18 cellular contexts compared by ENCODE assay signal in genomic region chr19:10550336-10550735, GRCh38. TPM values are rescaled to one million over a fixed set of nuclear protein-coding genes. Genes with fewer than 3 reads are reported as not detected.
DNase-seq lines count a peak whose midpoint lies in the region; ATAC-seq, FAIRE-seq and TF ChIP-seq lines count a peak whose summit lies in the region.
"Had no signal": no experiment of that assay in that cellular context is flagged by ENCODE, and none has a peak within 500 bp of the region (broad histone marks: within the 10 kb centered on the region; RNA-seq: fewer than 3 reads in every experiment).

No MANE protein-coding gene starts in this region.

- H3K27me3 ChIP-seq in BLaER1, result no peaks in the 10 kb centered on the region
- no peaks in the 10 kb centered on the region for H3K27me3 ChIP-seq in CD8-positive, alpha-beta memory T cell (ENCODE audit: insufficient read depth, low read length, poor library complexity, severe bottlenecking)

- peaks cover 58% of the 10 kb centered on the region for H3K4me1 ChIP-seq in BLaER1
- H3K4me1 ChIP-seq in CD8-positive, alpha-beta memory T cell (ENCODE audit: insufficient read depth, low read length), result peaks cover 46% of the 10 kb centered on the region

- no peaks in the 10 kb centered on the region for H3K9me3 ChIP-seq in BLaER1
- H3K9me3 ChIP-seq in CD8-positive, alpha-beta memory T cell (ENCODE audit: low read length), result no peaks in the 10 kb centered on the region

- H3K4me3 ChIP-seq in BLaER1, result no peak overlapping the region
- no peak overlapping the region for H3K4me3 ChIP-seq in CD8-positive, alpha-beta memory T cell (ENCODE audit: low read length)

- H3K36me3 Mint-ChIP-seq in CD8-positive, alpha-beta memory T cell, result peaks cover 0 to 70% (median 4%) of the 10 kb centered on the region in 3 donors
- H3K36me3 Mint-ChIP-seq in activated T-helper 17 cell treated with anti-CD3 and anti-CD28 coated beads, Interleukin-2, amount 50 U/mL, for 72 hours (ENCODE audit: low read depth), result peaks cover 80% of the 10 kb centered on the region

- H3K27ac ChIP-seq in BLaER1, result 0 out of 2 replicates have a peak overlapping the region, but pooled peaks have one; percentile 2
- H3K27ac ChIP-seq in CD8-positive, alpha-beta memory T cell (ENCODE audit: low read depth, low read length), result no peak overlapping the region
- H3K27ac ChIP-seq in RWPE1, result peak overlapping the region; percentile 27

- no peaks in the 10 kb centered on the region for H3K9me3 Mint-ChIP-seq in CD8-positive, alpha-beta memory T cell
- no peaks in the 10 kb centered on the region for H3K9me3 Mint-ChIP-seq in activated T-helper 17 cell treated with anti-CD3 and anti-CD28 coated beads, Interleukin-2, amount 50 U/mL, for 72 hours
- H3K9me3 Mint-ChIP-seq: CD4-positive, alpha-beta memory T cell; HFFc6 had no signal

- H3K4me2 ChIP-seq in BLaER1, result no peak overlapping the region

- no peak overlapping the region for H3K9ac ChIP-seq in BLaER1

- H3K36me3 ChIP-seq in BLaER1, result peaks cover 92% of the 10 kb centered on the region
- peaks cover 44% of the 10 kb centered on the region for H3K36me3 ChIP-seq in CD8-positive, alpha-beta memory T cell (ENCODE audit: insufficient read depth, low read length)

- TF ChIP-seq CTCF in RWPE1 (conservative IDR thresholded peaks at IDR 0.05; ENCODE audit: low read depth), result no peak

- no peak for DNase-seq in CD8-positive, alpha-beta memory T cell
- DNase-seq in RWPE1 (ENCODE audit: low spot score) (no peak), hepatic stellate cell (ENCODE audit: low spot score) (peak; percentile 1), RCC 7860 (ENCODE audit: low spot score) (no peak), NCI-H2227 treated with DMSO at 0.1 percent for 48 hours (lab: John Stamatoyannopoulos, UW) (no peak)
- DNase-seq: CD4-positive, alpha-beta memory T cell; DMS79; GOT3; HFFc6; NCI-H1930; NCI-H2171; NCI-H446 treated with DMSO at 0.1 percent for 48 hours; OCI-M1; RPMI8226 had no signal

- peak overlapping the region in 6 of 8 donors; percentile 29 to 79 (median 58) for H3K27ac Mint-ChIP-seq in CD8-positive, alpha-beta memory T cell
- H3K27ac Mint-ChIP-seq in activated T-helper 17 cell treated with anti-CD3 and anti-CD28 coated beads, Interleukin-2, amount 50 U/mL, for 72 hours, result no peak overlapping the region
- H3K27ac Mint-ChIP-seq: HFFc6 had no signal

- peaks cover 28% of the 10 kb centered on the region; the same call in 1 of the 2 replicates for H4K20me1 ChIP-seq in BLaER1

- POLR2A ChIA-PET in CD8-positive, alpha-beta memory T cell (lab: Charles Lee), result interaction anchor here (4.0 kb wide), 1 partner anchor 18 kb away, joined by 23 read pairs; the partner anchor contains the start of gene CDKN2D
- POLR2A ChIA-PET in RWPE1 (lab: Yijun Ruan, JAX; ENCODE audit: low non-redundant PET), result no interaction called here

- no peak for ATAC-seq in HG03135 (IDR thresholded peaks at IDR 0.05; ENCODE audit: unreplicated experiment)
- no peak for ATAC-seq in activated T-helper 17 cell treated with anti-CD3 and anti-CD28 coated beads, Interleukin-2, amount 50 U/mL, for 72 hours (replicated peaks)

- H3K4me1 Mint-ChIP-seq in CD8-positive, alpha-beta memory T cell, result peaks cover 34 to 59% (median 46%) of the 10 kb centered on the region in 3 donors
- H3K4me1 Mint-ChIP-seq in activated T-helper 17 cell treated with anti-CD3 and anti-CD28 coated beads, Interleukin-2, amount 50 U/mL, for 72 hours, result peaks cover 7% of the 10 kb centered on the region

- H3K27me3 Mint-ChIP-seq in CD8-positive, alpha-beta memory T cell, result no peaks in the 10 kb centered on the region
- H3K27me3 Mint-ChIP-seq in activated T-helper 17 cell treated with anti-CD3 and anti-CD28 coated beads, Interleukin-2, amount 50 U/mL, for 72 hours, result no peaks in the 10 kb centered on the region
- H3K27me3 Mint-ChIP-seq: CD4-positive, alpha-beta memory T cell had no signal

- H3K4me3 Mint-ChIP-seq in CD8-positive, alpha-beta memory T cell, result peak overlapping the region in 2 of 7 donors; percentile 12 to 40
- no peak overlapping the region for H3K4me3 Mint-ChIP-seq in activated T-helper 17 cell treated with anti-CD3 and anti-CD28 coated beads, Interleukin-2, amount 50 U/mL, for 72 hours
- H3K4me3 Mint-ChIP-seq: CD4-positive, alpha-beta memory T cell; HFFc6 had no signal

- CTCF ChIA-PET in CD8-positive, alpha-beta memory T cell (lab: Charles Lee), result interaction anchor here (1.7 to 7.0 kb wide), 2 partner anchors 19 to 31 kb away, joined by 5 to 63 read pairs; partner anchors contain the start of genes CDKN2D and KRI1
- CTCF ChIA-PET in RWPE1 (lab: Yijun Ruan, JAX), result no interaction called here

- no peak for FAIRE-seq in RCC 7860 (lab: Jason Lieb, UNC)
- FAIRE-seq: GM18507 had no signal

RNA-seq across cellular contexts. Expression of gene ATG4D, which starts 6.6 kb away (rescaled TPM):
- total RNA-seq in CD8-positive, alpha-beta memory T cell, result 10 to 100 TPM; 44.4 to 45.1 TPM
- polyA plus RNA-seq in CD8-positive, alpha-beta memory T cell, result 28.9 TPM
- total RNA-seq in activated T-helper 17 cell treated with anti-CD3 and anti-CD28 coated beads, Interleukin-2, amount 50 U/mL, for 72 hours, result 10 to 100 TPM; 27.4 to 37.8 TPM

RNA-seq across cellular contexts. Expression of gene KRI1, which starts 15.5 kb away (rescaled TPM):
- 10 to 100 TPM; 61.6 to 64.5 TPM for total RNA-seq in CD8-positive, alpha-beta memory T cell
- 45.7 TPM for polyA plus RNA-seq in CD8-positive, alpha-beta memory T cell
- 10 to 100 TPM; 43.3 to 52.5 TPM for total RNA-seq in activated T-helper 17 cell treated with anti-CD3 and anti-CD28 coated beads, Interleukin-2, amount 50 U/mL, for 72 hours

RNA-seq across cellular contexts. Expression of gene CDKN2D, which starts 18.4 kb away (rescaled TPM):
- total RNA-seq in CD8-positive, alpha-beta memory T cell, result 10 to 100 TPM; 22.2 to 23.1 TPM
- 176 TPM for polyA plus RNA-seq in CD8-positive, alpha-beta memory T cell
- 10 to 100 TPM; 21.2 to 46.6 TPM for total RNA-seq in activated T-helper 17 cell treated with anti-CD3 and anti-CD28 coated beads, Interleukin-2, amount 50 U/mL, for 72 hours

RNA-seq across cellular contexts. Expression of gene S1PR5, which starts 33.1 kb away (rescaled TPM):
- total RNA-seq in CD8-positive, alpha-beta memory T cell, result 1 to 10 TPM; 1.5 to 1.8 TPM
- polyA plus RNA-seq in CD8-positive, alpha-beta memory T cell, result 90.3 TPM
- under 1 TPM in 1 of 2 donors, not detected in 1; 0.11 TPM for total RNA-seq in activated T-helper 17 cell treated with anti-CD3 and anti-CD28 coated beads, Interleukin-2, amount 50 U/mL, for 72 hours

RNA-seq across cellular contexts. Expression of gene AP1M2, which starts 36.8 kb away (rescaled TPM):
- total RNA-seq in CD8-positive, alpha-beta memory T cell, result not detected
- polyA plus RNA-seq in CD8-positive, alpha-beta memory T cell, result not detected
- total RNA-seq in activated T-helper 17 cell treated with anti-CD3 and anti-CD28 coated beads, Interleukin-2, amount 50 U/mL, for 72 hours, result not detected
- total RNA-seq: CD4-positive, alpha-beta memory T cell had no signal
- polyA plus RNA-seq: CD4-positive, alpha-beta memory T cell had no signal
